Comparison of ENCODE assay signal across 7 cellular contexts in the genomic region with DNA sequence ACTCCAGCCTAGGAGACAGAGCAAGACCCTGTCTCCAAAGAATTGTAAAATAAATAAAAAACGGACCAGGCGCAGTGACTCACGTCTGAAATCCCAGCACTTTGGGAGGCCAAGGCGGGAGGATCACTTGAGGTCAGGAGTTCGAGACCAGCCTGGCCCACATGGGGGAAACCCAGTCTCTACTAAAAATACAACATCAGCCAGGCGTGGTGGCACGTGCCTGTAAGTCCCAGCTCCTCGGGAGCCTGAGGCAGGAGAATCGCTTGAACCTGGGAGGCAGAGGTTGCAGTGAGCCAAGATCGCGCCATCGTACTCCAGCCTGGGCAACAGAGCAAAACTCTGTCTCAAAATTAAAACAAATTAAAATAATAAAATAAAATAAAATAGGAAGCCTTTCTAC. TPM values are rescaled to one million over a fixed set of nuclear protein-coding genes. Genes with fewer than 3 reads are reported as not detected.
DNase-seq lines count a peak whose midpoint lies in the region; ATAC-seq and TF ChIP-seq lines count a peak whose summit lies in the region.
"Not testable (repeated sequence)": the region's sequence is repeated elsewhere in the genome, so short reads cannot be mapped to it uniquely, and the experiment has no call there.

No MANE protein-coding gene starts in this region.

- in situ Hi-C loops in gastrocnemius medialis (cut with MboI; ENCODE audit: low sequenced_read_pairs in 4 of 4), result loop anchor here in 1 of 4 donors (10.0 kb wide), 1 partner anchor 61 kb away; no protein-coding TSS in a partner anchor

- not testable (repeated sequence) for H3K27me3 Mint-ChIP-seq in brain

- not testable (repeated sequence) for H2BK120ac ChIP-seq in mesenchymal stem cell (ENCODE audit: low read depth, low read length)

- not testable (repeated sequence) for H3K4ac ChIP-seq in mesenchymal stem cell (ENCODE audit: low read depth in 1 of 2, low read length in 2 of 2)

- not testable (repeated sequence) for H3K18ac ChIP-seq in mesenchymal stem cell (ENCODE audit: low read depth in 1 of 2, low read length in 2 of 2)

- not testable (repeated sequence) for TF ChIP-seq POLR2A in gastrocnemius medialis (IDR thresholded peaks at IDR 0.05)

- H2BK12ac ChIP-seq in mesenchymal stem cell (ENCODE audit: low read length in 2 of 2), result not testable (repeated sequence)

- H3K4me3 Mint-ChIP-seq in brain, result peak overlapping the region; percentile 68 to 82 (median 76)

- H3K36me3 Mint-ChIP-seq in brain, result not testable (repeated sequence)

- H3K4me1 Mint-ChIP-seq in brain, result peaks cover 26% of the 10 kb centered on the region

- H3K14ac ChIP-seq in mesenchymal stem cell (ENCODE audit: low read length in 2 of 2), result not testable (repeated sequence)

- H3K9ac ChIP-seq in NT2/D1 (ENCODE audit: insufficient read length, low read depth) (peak overlapping the region; percentile 50), mesenchymal stem cell (ENCODE audit: low read length) (peak overlapping the region; percentile 96)

- not testable (repeated sequence) for H3K9me3 ChIP-seq in NT2/D1 (ENCODE audit: insufficient read depth, low read length); mesenchymal stem cell (ENCODE audit: control insufficient read depth, low read length); gastrocnemius medialis

- H2BK15ac ChIP-seq in mesenchymal stem cell (ENCODE audit: low read depth, poor library complexity, severe bottlenecking), result not testable (repeated sequence)

- H2AK5ac ChIP-seq in mesenchymal stem cell (ENCODE audit: low read length, severe bottlenecking), result not testable (repeated sequence)

- H4K8ac ChIP-seq in mesenchymal stem cell (ENCODE audit: low read length), result not testable (repeated sequence)

- ATAC-seq in gastrocnemius medialis, result not testable (repeated sequence)

- H3K4me3 ChIP-seq in GM12864 (ENCODE audit: low read depth, low read length) (peak overlapping the region; percentile 71), NT2/D1 (ENCODE audit: insufficient read length, low read depth) (peak overlapping the region; percentile 96), fibroblast of the aortic adventitia (ENCODE audit: low read depth, low read length) (peak overlapping the region; percentile 91), mesenchymal stem cell (ENCODE audit: insufficient read depth in 1 of 2, low read depth in 1 of 2, low read length in 2 of 2) (peak overlapping the region in 1 of 2 experiments; percentile 88), gastrocnemius medialis (peak overlapping the region; percentile 79 to 98 (median 85))

- peak overlapping the region in 2 of 5 experiments; percentile 38 to 60 for H3K27ac Mint-ChIP-seq in brain

- DNase-seq in GM12864 (ENCODE audit: low read depth), result peak; percentile 13
- DNase-seq in NT2/D1 (ENCODE audit: low read depth, low spot score); fibroblast of the aortic adventitia (ENCODE audit: low read depth); mesenchymal stem cell; gastrocnemius medialis: not testable (repeated sequence)
- DNase-seq in activated CD4-positive, alpha-beta T cell treated with anti-CD3 and anti-CD28 coated beads, Interleukin-2, amount 50 U/mL, for 48 hours, result peak; percentile 9 to 11

- not testable (repeated sequence) for H2BK5ac ChIP-seq in mesenchymal stem cell (ENCODE audit: low read depth, low read length, poor library complexity, severe bottlenecking)

- WGBS in mesenchymal stem cell, result 57% methylated on average over 9 of the region's 12 CpGs

- H3K4me1 ChIP-seq in NT2/D1 (ENCODE audit: insufficient read depth, insufficient read length); mesenchymal stem cell (ENCODE audit: control insufficient read depth, insufficient read depth, low read depth, low read length); gastrocnemius medialis: not testable (repeated sequence)

- peaks cover 15% of the 10 kb centered on the region for H3K36me3 ChIP-seq in NT2/D1 (ENCODE audit: insufficient read depth, insufficient read length, low read length)
- not testable (repeated sequence) for H3K36me3 ChIP-seq in mesenchymal stem cell (ENCODE audit: control insufficient read depth in 1 of 2, insufficient read depth in 2 of 2, low read depth in 1 of 2, low read length in 2 of 2); gastrocnemius medialis

- not testable (repeated sequence) for H3K27ac ChIP-seq in mesenchymal stem cell (ENCODE audit: low read length, poor library complexity, severe bottlenecking); gastrocnemius medialis

- peak overlapping the region; percentile 11 for H3K4me2 ChIP-seq in mesenchymal stem cell (ENCODE audit: low read length, poor library complexity, severe bottlenecking)

- not testable (repeated sequence) for H3K23ac ChIP-seq in mesenchymal stem cell (ENCODE audit: low read length in 2 of 2)

- H3K79me1 ChIP-seq in mesenchymal stem cell (replicated peaks; ENCODE audit: low read length, poor library complexity, severe bottlenecking), result peaks cover 28% of the 10 kb centered on the region

- not testable (repeated sequence) for H4K91ac ChIP-seq in mesenchymal stem cell (ENCODE audit: low read length)

- not testable (repeated sequence) for TF ChIP-seq CTCF in GM12864 (IDR thresholded peaks at IDR 0.05; ENCODE audit: low read depth, low read length, missing control alignments); brain (conservative IDR thresholded peaks at IDR 0.05); fibroblast of the aortic adventitia (IDR thresholded peaks at IDR 0.05; ENCODE audit: insufficient read depth, low read length); gastrocnemius medialis (IDR thresholded peaks at IDR 0.05 in 4 of 5, conservative IDR thresholded peaks at IDR 0.05 in 1 of 5)

- not testable (repeated sequence) for H3K9me3 Mint-ChIP-seq in brain

- not testable (repeated sequence) for H3K27me3 ChIP-seq in NT2/D1 (ENCODE audit: insufficient read depth, insufficient read length); mesenchymal stem cell (ENCODE audit: control insufficient read depth in 1 of 2, insufficient read depth in 1 of 2, low read length in 2 of 2); gastrocnemius medialis

- intact Hi-C loops in gastrocnemius medialis (cut with DNase I; ENCODE audit: low total_unique reads), result loop anchor here (2.0 to 10.0 kb wide), 4 partner anchors 13 to 1007 kb away; a partner anchor contains a TSS

- H2AFZ ChIP-seq in mesenchymal stem cell (ENCODE audit: low read depth, low read length), result not testable (repeated sequence)

RNA-seq across cellular contexts. Expression of a gene that starts 1.0 kb away (rescaled TPM):
- polyA plus RNA-seq in brain (ENCODE audit: insufficient read depth, low read depth, low replicate concordance), result 14.6 TPM
- 9.9 and 20.0 TPM in 2 replicates for total RNA-seq in fibroblast of the aortic adventitia (ENCODE audit: low replicate concordance)
- 6.5 TPM for polyA plus RNA-seq in mesenchymal stem cell (2013, experiment 1 of 2)
- 6.4 TPM for polyA plus RNA-seq in mesenchymal stem cell (2013, experiment 2 of 2)
- 100 to 1,000 TPM in 1 of 4 donors, 10 to 100 TPM in 3; 53.8 to 103 (median 69.4) TPM for total RNA-seq in gastrocnemius medialis
